ENCODE assay signal across 1 cellular context in genomic region chr3:86895202-86895601, GRCh38.
TF ChIP-seq lines count a peak whose summit lies in the region.

No MANE protein-coding gene starts in this region.

TF ChIP-seq in HepG2, 621 proteins besides CTCF, POLR2A, EP300 and RAD21 (continued from another document):
- TF ChIP-seq ZNF160 (CRISPR knock-in tag; IDR thresholded peaks at IDR 0.05), result no peak
- no peak for TF ChIP-seq ZBTB10 (CRISPR knock-in tag; IDR thresholded peaks at IDR 0.05; ENCODE audit: borderline replicate concordance)
- TF ChIP-seq JUN (CRISPR knock-in tag; IDR thresholded peaks at IDR 0.05), result no peak
- no peak for TF ChIP-seq ZNF12 (CRISPR knock-in tag; IDR thresholded peaks at IDR 0.05)
- TF ChIP-seq CHD4 (IDR thresholded peaks at IDR 0.05; ENCODE audit: borderline replicate concordance, low read length), result no peak
- TF ChIP-seq FOXO1 (CRISPR knock-in tag; IDR thresholded peaks at IDR 0.05), result no peak
- no peak for TF ChIP-seq NFATC3 (CRISPR knock-in tag; IDR thresholded peaks at IDR 0.05)
- no peak for TF ChIP-seq NR1H2 (CRISPR knock-in tag; IDR thresholded peaks at IDR 0.05; ENCODE audit: borderline replicate concordance, low read depth)
- TF ChIP-seq ZNF780A (CRISPR knock-in tag; IDR thresholded peaks at IDR 0.05), result no peak
